Comparison of ENCODE assay signal across 9 cellular contexts in the genomic region with DNA sequence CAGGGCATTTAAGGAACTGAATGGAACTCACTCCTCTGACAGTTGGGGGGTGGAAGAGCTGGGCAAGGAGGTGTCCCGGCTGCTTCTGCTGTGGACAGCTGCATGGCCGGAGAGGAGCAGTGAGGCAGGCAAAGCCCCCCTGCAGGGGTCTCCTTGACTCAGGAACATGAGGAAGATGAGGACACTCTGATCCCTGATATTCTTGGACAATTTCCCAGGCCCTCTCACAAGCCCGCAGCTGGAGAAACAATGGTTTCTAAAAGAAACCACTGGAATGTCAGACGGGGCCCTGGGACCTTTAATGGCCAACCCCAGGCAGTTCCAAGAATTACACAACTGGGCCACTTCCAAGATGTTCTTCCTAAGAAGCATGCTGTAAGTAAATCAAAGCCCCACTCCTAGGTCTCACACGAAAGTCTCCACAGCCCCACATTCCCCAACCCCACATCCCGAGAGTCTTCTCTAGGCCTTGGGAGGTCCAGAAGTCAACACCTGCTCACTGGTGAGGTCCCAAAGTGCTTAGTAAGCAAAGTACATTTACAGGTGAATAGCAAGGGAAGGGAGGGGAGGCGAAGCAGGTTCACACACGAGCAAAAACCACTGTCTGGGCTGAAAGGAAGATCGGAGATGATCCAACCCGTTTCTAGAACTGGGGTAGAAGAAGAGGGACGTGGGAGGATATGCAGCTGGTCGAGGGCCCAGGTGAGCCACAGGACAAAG. TPM values are rescaled to one million over a fixed set of nuclear protein-coding genes. Genes with fewer than 3 reads are reported as not detected.
A peak's percentile ranks its signal among the peaks of the same experiment; 100 is the strongest.
DNase-seq lines count a peak whose midpoint lies in the region; ATAC-seq, FAIRE-seq and TF ChIP-seq lines count a peak whose summit lies in the region.
"Had no signal": no experiment of that assay in that cellular context is flagged by ENCODE, and none has a peak within 500 bp of the region (broad histone marks: within the 10 kb centered on the region; RNA-seq: fewer than 3 reads in every experiment).

No MANE protein-coding gene starts in this region.

- H3K36me3 ChIP-seq in gastrocnemius medialis (no peaks in the 10 kb centered on the region), BE2C (peaks cover 3% of the 10 kb centered on the region; the same call in 1 of the 2 replicates)

- peak overlapping the region in 3 of 4 donors; percentile 76 to 92 (median 84) for H3K4me3 ChIP-seq in gastrocnemius medialis
- H3K4me3 ChIP-seq in BE2C (ENCODE audit: low read depth, low read length) = no peak overlapping the region

- peaks cover 3% of the 10 kb centered on the region for H3K36me3 Mint-ChIP-seq in T-cell

- no peak for FAIRE-seq in GM12891 (lab: Jason Lieb, UNC)

- no peak for ATAC-seq in T-cell (replicated peaks in 1 of 4)
- no peak for ATAC-seq in foreskin keratinocyte
- peak; percentile 19 to 20 for ATAC-seq in gastrocnemius medialis
- no peak for ATAC-seq in HG02852 (IDR thresholded peaks at IDR 0.05; ENCODE audit: unreplicated experiment)

- CTCF ChIA-PET in T-cell (lab: Charles Lee) = interaction anchor here (1.0 to 1.5 kb wide), 2 partner anchors 10 to 47 kb away, joined by 3 to 5 read pairs; no protein-coding TSS in a partner anchor

- peak; percentile 90 for DNase-seq in EL
- DNase-seq in T-cell = no peak
- no peak for DNase-seq in foreskin keratinocyte
- peak; percentile 30 to 60 for DNase-seq in gastrocnemius medialis
- DNase-seq in GM12891 (ENCODE audit: insufficient read length, low spot score) = no peak
- no peak for DNase-seq in NCI-H2029 treated with DMSO at 0.1 percent for 48 hours (lab: John Stamatoyannopoulos, UW)
- no peak for DNase-seq in BE2C

- H3K9me3 ChIP-seq in gastrocnemius medialis (no peaks in the 10 kb centered on the region), BE2C (no peaks in the 10 kb centered on the region)

- peak overlapping the region; percentile 87 for H3K27ac ChIP-seq in foreskin keratinocyte
- H3K27ac ChIP-seq in gastrocnemius medialis = peak overlapping the region; percentile 79 to 87 (median 83)

- H3K27me3 Mint-ChIP-seq in T-cell = no peaks in the 10 kb centered on the region

- H3K4me1 ChIP-seq in foreskin keratinocyte (peaks cover 8% of the 10 kb centered on the region), gastrocnemius medialis (peaks cover 25 to 31% of the 10 kb centered on the region in 2 donors), BE2C (no peaks in the 10 kb centered on the region)

- peak overlapping the region; percentile 85 to 97 (median 89) for H3K4me3 Mint-ChIP-seq in T-cell

- TF ChIP-seq CTCF in foreskin keratinocyte (conservative IDR thresholded peaks at IDR 0.05) (no peak), gastrocnemius medialis (IDR thresholded peaks at IDR 0.05 in 4 of 5, conservative IDR thresholded peaks at IDR 0.05 in 1 of 5) (no peak), BE2C (IDR thresholded peaks at IDR 0.05; ENCODE audit: low read depth, low read length) (no peak)

- in situ Hi-C loops in gastrocnemius medialis (cut with MboI; ENCODE audit: low sequenced_read_pairs in 4 of 4) = loop anchor here (5.0 to 25.0 kb wide), 3 partner anchors 51 to 346 kb away; no protein-coding TSS in a partner anchor

- TF ChIP-seq POLR2A in gastrocnemius medialis (IDR thresholded peaks at IDR 0.05) (no peak), GM12891 (IDR thresholded peaks at IDR 0.05; ENCODE audit: low read depth, low read length) (no peak)

- POLR2A ChIA-PET in T-cell (lab: Charles Lee) = no interaction called here

- no peaks in the 10 kb centered on the region for H3K9me3 Mint-ChIP-seq in T-cell

- peaks cover 43 to 55% (median 48%) of the 10 kb centered on the region in 3 donors for H3K4me1 Mint-ChIP-seq in T-cell

- intact Hi-C loops in gastrocnemius medialis (cut with DNase I; ENCODE audit: low total_unique reads) = no loop called here

- H3K27me3 ChIP-seq in foreskin keratinocyte = no peaks in the 10 kb centered on the region
- H3K27me3 ChIP-seq in gastrocnemius medialis = no peaks in the 10 kb centered on the region
- H3K27me3 ChIP-seq in BE2C = no peaks in the 10 kb centered on the region

- H3K27ac Mint-ChIP-seq in T-cell = peak overlapping the region; percentile 66 to 97

TF ChIP-seq in GM12891, 5 proteins besides CTCF, POLR2A, EP300 and RAD21:
- TF ChIP-seq POLR2AphosphoS5 (IDR thresholded peaks at IDR 0.05; ENCODE audit: low read depth, low read length) = no peak
- TF ChIP-seq PAX5 (IDR thresholded peaks at IDR 0.05; ENCODE audit: insufficient read depth, low read length, severe bottlenecking) = no peak
- TF ChIP-seq POU2F2 (IDR thresholded peaks at IDR 0.05; ENCODE audit: low read depth, low read length) = no peak
- no peak for TF ChIP-seq TAF1 (IDR thresholded peaks at IDR 0.05; ENCODE audit: low read depth, low read length)
- no peak for TF ChIP-seq SPI1 (IDR thresholded peaks at IDR 0.05; ENCODE audit: low read depth, low read length)

RNA-seq across cellular contexts. Expression of a gene that starts 1.0 kb away (rescaled TPM):
- 10 to 100 TPM; 11.6 to 20.7 (median 16.3) TPM for total RNA-seq in T-cell
- total RNA-seq in foreskin keratinocyte = 28.4 and 42.4 TPM in 2 replicates
- polyA plus RNA-seq in foreskin keratinocyte = 63.5 and 82.0 TPM in 2 replicates
- total RNA-seq in gastrocnemius medialis = 10 to 100 TPM; 23.8 to 36.2 (median 33.2) TPM
- polyA plus RNA-seq in GM12891 (2012; ENCODE audit: low read depth, missing spikeins) = 24.8 TPM
- 80.6 TPM for polyA plus RNA-seq in BE2C (2012; ENCODE audit: insufficient read depth, insufficient read length, low read depth)

RNA-seq across cellular contexts. Expression of a gene that starts 14.9 kb away (rescaled TPM):
- total RNA-seq in T-cell = 10 to 100 TPM in 1 of 5 donors, 1 to 10 TPM in 4; 1.6 to 23.1 (median 2.7) TPM
- total RNA-seq in foreskin keratinocyte = not detected in 2 replicates
- polyA plus RNA-seq in foreskin keratinocyte = 0.02 and 0.03 TPM in 2 replicates
- 1 to 10 TPM in 2 of 4 donors, under 1 TPM in 2; 0.40 to 4.3 (median 1.3) TPM for total RNA-seq in gastrocnemius medialis
- 0.05 TPM for polyA plus RNA-seq in GM12891 (2012; ENCODE audit: low read depth, missing spikeins)
- polyA plus RNA-seq in BE2C (2012; ENCODE audit: insufficient read depth, insufficient read length, low read depth) = 0.20 TPM

RNA-seq across cellular contexts. Expression of a gene that starts 26.5 kb away (rescaled TPM):
- 1 to 10 TPM in 1 of 5 donors, under 1 TPM in 1, not detected in 3; 0.20 to 1.0 TPM for total RNA-seq in T-cell
- total RNA-seq in foreskin keratinocyte = not detected in 2 replicates
- polyA plus RNA-seq in foreskin keratinocyte = not detected in 2 replicates
- total RNA-seq in gastrocnemius medialis = not detected
- polyA plus RNA-seq in GM12891 (2012; ENCODE audit: low read depth, missing spikeins) = not detected
- not detected for polyA plus RNA-seq in BE2C (2012; ENCODE audit: insufficient read depth, insufficient read length, low read depth)

RNA-seq across cellular contexts. Expression of a gene that starts 55.7 kb away (rescaled TPM):
- total RNA-seq in T-cell = not detected
- not detected in 2 replicates for total RNA-seq in foreskin keratinocyte
- not detected in 2 replicates for polyA plus RNA-seq in foreskin keratinocyte
- not detected for total RNA-seq in gastrocnemius medialis
- not detected for polyA plus RNA-seq in GM12891 (2012; ENCODE audit: low read depth, missing spikeins)
- not detected for polyA plus RNA-seq in BE2C (2012; ENCODE audit: insufficient read depth, insufficient read length, low read depth)
- total RNA-seq: lower leg skin had no signal

Comparison
In these comparisons a context has a peak if more than half of its experiments do, and no peak if none do; other contexts are left out.
1. DNase-seq: peak in EL (single experiment) and gastrocnemius medialis (2 of 2); none in T-cell (0 of 34), foreskin keratinocyte (0 of 2), GM12891 (single experiment), NCI-H2029 treated with DMSO at 0.1 percent for 48 hours (single experiment) and BE2C (single experiment).
2. ATAC-seq: peak in gastrocnemius medialis (2 of 2); none in T-cell (0 of 4), foreskin keratinocyte (single experiment) and HG02852 (single experiment).